ENCODE assay signal across 25 cellular contexts in genomic region chr4:90240333-90240732, GRCh38.
"Had no signal": no experiment of that assay in that cellular context is flagged by ENCODE, and none has a peak within 500 bp of the region (broad histone marks: within the 10 kb centered on the region; RNA-seq: fewer than 3 reads in every experiment).

No MANE protein-coding gene starts in this region.

- H3K27me3 Mint-ChIP-seq: activated CD8-positive, alpha-beta T cell treated with anti-CD3 and anti-CD28 coated beads for 36 hours; activated naive CD4-positive, alpha-beta T cell treated with anti-CD3 and anti-CD28 coated beads, Interleukin-2, amount 50 U/mL, for 24 hours had no signal

- H3K4me3 ChIP-seq: Peyer's patch, SJCRH30 had no signal

- H3K4me1 Mint-ChIP-seq: activated naive CD4-positive, alpha-beta T cell treated with anti-CD3 and anti-CD28 coated beads, Interleukin-2, amount 50 U/mL, for 24 hours had no signal

- ATAC-seq: activated CD4-positive, CD25-positive, alpha-beta regulatory T cell treated with anti-CD3 and anti-CD28 coated beads, Interleukin-2, amount 50 U/mL, for 24 hours; activated CD8-positive, alpha-beta T cell treated with anti-CD3 and anti-CD28 coated beads for 36 hours had no signal

- H3K36me3 Mint-ChIP-seq: activated naive CD4-positive, alpha-beta T cell treated with anti-CD3 and anti-CD28 coated beads, Interleukin-2, amount 50 U/mL, for 24 hours had no signal

- H3K27ac Mint-ChIP-seq: activated CD8-positive, alpha-beta T cell treated with anti-CD3 and anti-CD28 coated beads for 36 hours; activated naive CD4-positive, alpha-beta T cell treated with anti-CD3 and anti-CD28 coated beads, Interleukin-2, amount 50 U/mL, for 24 hours had no signal

- H3K36me3 ChIP-seq: Peyer's patch, SJCRH30 had no signal

- H3K9me2 ChIP-seq: SK-N-SH had no signal

- H3K4me3 Mint-ChIP-seq: activated CD8-positive, alpha-beta T cell treated with anti-CD3 and anti-CD28 coated beads for 36 hours; activated naive CD4-positive, alpha-beta T cell treated with anti-CD3 and anti-CD28 coated beads, Interleukin-2, amount 50 U/mL, for 24 hours had no signal

- H3K27me3 ChIP-seq: Peyer's patch, SJCRH30 had no signal

- H3K9me3 ChIP-seq: Peyer's patch, SJCRH30, SK-N-SH had no signal

- DNase-seq: activated CD4-positive, alpha-beta T cell treated with anti-CD3 and anti-CD28 coated beads for 4 hours; activated CD8-positive, alpha-beta memory T cell treated with anti-CD3 and anti-CD28 coated beads, Interleukin-2, amount 50 U/mL, for 4 hours; activated CD8-positive, alpha-beta T cell treated with anti-CD3 and anti-CD28 coated beads for 36 hours; activated effector memory CD4-positive, alpha-beta T cell treated with Interleukin-2 at 50 U/mL for 16 hours; activated naive CD4-positive, alpha-beta T cell; aorta; central memory CD4-positive, alpha-beta T cell; Kasumi-1; NCI-H1105 treated with DMSO at 0.1 percent for 48 hours; NCI-H1436 treated with DMSO at 0.1 percent for 48 hours; NCI-H187; NCI-H2081; NCI-H524; NCI-H774; NK-92 treated with Interleukin-12 subunit alpha and Interleukin-12 subunit beta, amount 100 ng/mL, for 24 hours; OCI-M1; Peyer's patch; Right ventricle myocardium superior; SJCRH30; SK-N-SH; T-helper 1 cell had no signal

- H3K27ac ChIP-seq: Peyer's patch, RWPE1, SJCRH30, VCaP had no signal

- H3K4me2 ChIP-seq: SK-N-SH had no signal

- H3K9ac ChIP-seq: SK-N-SH had no signal

- H3K4me1 ChIP-seq: Peyer's patch, SJCRH30 had no signal

- H3K9me3 Mint-ChIP-seq: activated CD8-positive, alpha-beta T cell treated with anti-CD3 and anti-CD28 coated beads for 36 hours; activated naive CD4-positive, alpha-beta T cell treated with anti-CD3 and anti-CD28 coated beads, Interleukin-2, amount 50 U/mL, for 24 hours had no signal
